7 cellular contexts compared by ENCODE assay signal in genomic region chr2:230864605-230865323, GRCh38. TPM values are rescaled to one million over a fixed set of nuclear protein-coding genes. Genes with fewer than 3 reads are reported as not detected.
DNase-seq lines count a peak whose midpoint lies in the region; ATAC-seq and TF ChIP-seq lines count a peak whose summit lies in the region.

A gene with protein sequence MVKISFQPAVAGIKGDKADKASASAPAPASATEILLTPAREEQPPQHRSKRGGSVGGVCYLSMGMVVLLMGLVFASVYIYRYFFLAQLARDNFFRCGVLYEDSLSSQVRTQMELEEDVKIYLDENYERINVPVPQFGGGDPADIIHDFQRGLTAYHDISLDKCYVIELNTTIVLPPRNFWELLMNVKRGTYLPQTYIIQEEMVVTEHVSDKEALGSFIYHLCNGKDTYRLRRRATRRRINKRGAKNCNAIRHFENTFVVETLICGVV (plus strand): TSS chr2:230864942. CDS start chr2:230865026, 84 bp downstream.

- peak; percentile 66 to 84 for DNase-seq in NCI-H1930 (lab: John Stamatoyannopoulos, UW)
- DNase-seq in activated CD4-positive, alpha-beta T cell treated with anti-CD3 and anti-CD28 coated beads for 24 hours (ENCODE audit: low read depth in 2 of 2) = peak; percentile 62
- DNase-seq in chondrocyte (ENCODE audit: low spot score) = no peak
- DNase-seq in left colon = peak; percentile 81 to 87
- DNase-seq in stimulated activated CD4-positive, alpha-beta T cell treated with anti-CD3 and anti-CD28 coated beads, Interleukin-2, amount 100 ng/mL, for 4 hours (ENCODE audit: low read depth) = peak; percentile 59

- H3K4me3 Mint-ChIP-seq in chondrocyte (ENCODE audit: unreplicated experiment) = peak within 1 kb of the TSS; percentile 87

- H3K27me3 Mint-ChIP-seq in chondrocyte (ENCODE audit: low read depth) = peaks cover 3% of the 10 kb centered on the region

- peaks cover 41% of the 10 kb centered on the region for H3K4me1 Mint-ChIP-seq in chondrocyte (ENCODE audit: low read depth)

- intact Hi-C loops in left colon (cut with DNase I, micrococcal nuclease) = no loop called here

- ATAC-seq in HG02642 (IDR thresholded peaks at IDR 0.05; ENCODE audit: poor library complexity, unreplicated experiment) = peak; percentile 76
- peak; percentile 66 for ATAC-seq in left colon

- no peaks in the 10 kb centered on the region for H3K36me3 Mint-ChIP-seq in chondrocyte (ENCODE audit: low read depth)

- peak; percentile 72 for TF ChIP-seq POLR2A in GM15510 (IDR thresholded peaks at IDR 0.05; ENCODE audit: borderline replicate concordance, extremely low read depth, insufficient read length)

- no peaks in the 10 kb centered on the region for H3K9me3 Mint-ChIP-seq in chondrocyte (ENCODE audit: low read depth)

- TF ChIP-seq CTCF in chondrocyte (IDR thresholded peaks at IDR 0.05) = peak; percentile 74

- peak within 1 kb of the TSS; percentile 85 for H3K27ac Mint-ChIP-seq in chondrocyte (ENCODE audit: unreplicated experiment)

RNA-seq across cellular contexts. Expression of the gene that starts here (rescaled TPM):
- 114 to 215 TPM (median 208 TPM) in 3 replicates for total RNA-seq in chondrocyte
- total RNA-seq in left colon = 1,000 to 10,000 TPM; 2,207 to 2,247 TPM

Comparison
In these comparisons a context has a peak if more than half of its experiments do, and no peak if none do; other contexts are left out.
1. RNA of the gene that starts here (total RNA-seq): 2,207 to 2,247 TPM in left colon; 114 to 215 TPM in chondrocyte; every median in the first group is over 10 times any median in the second.